In genomic region chr3:149621218-149622005, GRCh38 we compare ENCODE assay signal across 8 cellular contexts. TPM values are rescaled to one million over a fixed set of nuclear protein-coding genes. Genes with fewer than 3 reads are reported as not detected.
DNase-seq lines count a peak whose midpoint lies in the region; ATAC-seq and TF ChIP-seq lines count a peak whose summit lies in the region.

No MANE protein-coding gene starts in this region.

- in situ Hi-C loops in Caki2 (cut with HindIII; ENCODE audit: low pct_unique_long_range_greater_than_20kb, low sequenced_read_pairs): no loop called here

- TF ChIP-seq CTCF in RWPE1 (conservative IDR thresholded peaks at IDR 0.05; ENCODE audit: low read depth): no peak

- DNase-seq in Caki2 (ENCODE audit: low read depth): peak; percentile 56
- DNase-seq in NCI-H226: peak; percentile 65
- peak; percentile 94 for DNase-seq in fibroblast of peridontal ligament (ENCODE audit: extremely low read depth)
- DNase-seq in activated CD4-positive, CD25-positive, alpha-beta regulatory T cell (lab: John Stamatoyannopoulos, UW): no peak
- DNase-seq in RWPE1 (ENCODE audit: low spot score): no peak
- DNase-seq in posterior vena cava (ENCODE audit: low spot score): no peak
- DNase-seq in activated CD4-positive, alpha-beta T cell treated with anti-CD3 and anti-CD28 coated beads for 4 hours: no peak

- CTCF ChIA-PET in RWPE1 (lab: Yijun Ruan, JAX): interaction anchor here (2.0 kb wide), 1 partner anchor 53 kb away, joined by 7 read pairs; no protein-coding TSS in a partner anchor

- peak; percentile 70 for ATAC-seq in GM21576 (IDR thresholded peaks at IDR 0.05; ENCODE audit: unreplicated experiment)

- POLR2A ChIA-PET in RWPE1 (lab: Yijun Ruan, JAX; ENCODE audit: low non-redundant PET): no interaction called here

- intact Hi-C loops in posterior vena cava (cut with DNase I): no loop called here

- H3K27ac ChIP-seq in RWPE1: no peak overlapping the region

RNA-seq across cellular contexts. Expression of gene WWTR1, which starts 36.4 kb away (rescaled TPM):
- total RNA-seq in Caki2 (2014; rRNA removed; shearing (Covaris generic); ENCODE audit: low replicate concordance): 130 and 197 TPM in 2 replicates
- 100 to 1,000 TPM; 177 to 201 TPM for total RNA-seq in posterior vena cava

Comparison
In these comparisons a context has a peak if more than half of its experiments do, and no peak if none do; other contexts are left out.
1. DNase-seq: peak in Caki2 (single experiment), NCI-H226 (single experiment) and fibroblast of peridontal ligament (single experiment); none in activated CD4-positive, CD25-positive, alpha-beta regulatory T cell (0 of 4), RWPE1 (single experiment), posterior vena cava (single experiment) and activated CD4-positive, alpha-beta T cell treated with anti-CD3 and anti-CD28 coated beads for 4 hours (0 of 2).